7 cellular contexts compared by ENCODE assay signal in genomic region chr5:628351-629205, GRCh38. TPM values are rescaled to one million over a fixed set of nuclear protein-coding genes. Genes with fewer than 3 reads are reported as not detected.
A peak's percentile ranks its signal among the peaks of the same experiment; 100 is the strongest.
DNase-seq lines count a peak whose midpoint lies in the region; TF ChIP-seq lines count a peak whose summit lies in the region.
"Not testable (repeated sequence)": the region's sequence is repeated elsewhere in the genome, so short reads cannot be mapped to it uniquely, and the experiment has no call there.

No MANE protein-coding gene starts in this region.

- WGBS in endodermal cell (ENCODE audit: insufficient coverage in 1 of 2, insufficient read length in 1 of 2), 2 experiments = 85 to 91% methylated on average over 17 to 21 of the region's 21 CpGs
- no CpG with 5 or more reads among the region's 21 CpGs for WGBS in mesendoderm (ENCODE audit: extremely low coverage, insufficient coverage, low lambda C conversion rate)
- 76 to 86% (median 83%) methylated on average over 16 to 21 of the region's 21 CpGs for WGBS in spleen, 5 donors

- not testable (repeated sequence) for H3K79me1 ChIP-seq in mesendoderm (ENCODE audit: low read length)

- not testable (repeated sequence) for H3K4ac ChIP-seq in mesendoderm (ENCODE audit: low read depth, low read length)

- H2BK120ac ChIP-seq in mesendoderm (ENCODE audit: low read depth, low read length) = not testable (repeated sequence)

- H3K36me3 ChIP-seq in BE2C (peaks cover 19% of the 10 kb centered on the region), Karpas-422 (ENCODE audit: insufficient read depth, low read length) (peaks cover 20% of the 10 kb centered on the region), endodermal cell (ENCODE audit: control insufficient read depth, insufficient read depth, low read length) (peaks cover 25% of the 10 kb centered on the region), spleen (peaks cover 0 to 58% (median 19%) of the 10 kb centered on the region in 6 donors)
- not testable (repeated sequence) for H3K36me3 ChIP-seq in mesendoderm (ENCODE audit: control insufficient read depth, insufficient read depth, low read length)

- H2BK15ac ChIP-seq in mesendoderm (replicated peaks; ENCODE audit: low read depth) = not testable (repeated sequence)

- not testable (repeated sequence) for H3K56ac ChIP-seq in mesendoderm (ENCODE audit: low read length)

- H3K4me1 Mint-ChIP-seq in endodermal cell = not testable (repeated sequence)

- H3K4me2 ChIP-seq in Karpas-422 (ENCODE audit: low read depth, low read length, poor library complexity, severe bottlenecking) = peak overlapping the region; percentile 7
- H3K4me2 ChIP-seq in mesendoderm (ENCODE audit: low read length) = not testable (repeated sequence)

- not testable (repeated sequence) for H3K4me3 ChIP-seq in BE2C (ENCODE audit: low read depth, low read length); Karpas-422 (ENCODE audit: low read length); endodermal cell (ENCODE audit: low read length); mesendoderm (ENCODE audit: low read length); spleen

- peak; percentile 8 for DNase-seq in BE2C
- peak; percentile 82 for DNase-seq in Karpas-422
- peak; percentile 48 for DNase-seq in NCI-H2107 treated with DMSO at 0.1 percent for 48 hours (lab: John Stamatoyannopoulos, UW; ENCODE audit: unreplicated experiment)
- DNase-seq in activated CD8-positive, alpha-beta memory T cell treated with anti-CD3 and anti-CD28 coated beads, Interleukin-2, amount 50 U/mL, for 4 hours = peak; percentile 24
- DNase-seq in endodermal cell = not testable (repeated sequence)
- DNase-seq in mesendoderm = peak; percentile 3
- peak; percentile 46 for DNase-seq in spleen

- H2AFZ ChIP-seq in Karpas-422 (ENCODE audit: low read length) = not testable (repeated sequence)

- H3K9me3 ChIP-seq in BE2C; Karpas-422 (ENCODE audit: low read length); endodermal cell (ENCODE audit: control insufficient read depth, low read length); spleen: not testable (repeated sequence)

- H3K23ac ChIP-seq in mesendoderm (ENCODE audit: low read length) = not testable (repeated sequence)

- not testable (repeated sequence) for H4K20me1 ChIP-seq in Karpas-422 (ENCODE audit: insufficient read depth, low read depth, low read length)

- not testable (repeated sequence) for TF ChIP-seq CTCF in BE2C (IDR thresholded peaks at IDR 0.05; ENCODE audit: low read depth, low read length); endodermal cell (conservative IDR thresholded peaks at IDR 0.05); spleen (IDR thresholded peaks at IDR 0.05 in 8 of 11, conservative IDR thresholded peaks at IDR 0.05 in 3 of 11)

- H4K8ac ChIP-seq in mesendoderm (ENCODE audit: low read depth, low read length) = not testable (repeated sequence)

- not testable (repeated sequence) for H3K18ac ChIP-seq in mesendoderm (ENCODE audit: low read length)

- not testable (repeated sequence) for H3K27ac Mint-ChIP-seq in endodermal cell

- not testable (repeated sequence) for H2AK5ac ChIP-seq in mesendoderm (ENCODE audit: low read length)

- not testable (repeated sequence) for H3K27me3 ChIP-seq in BE2C; Karpas-422 (ENCODE audit: low read length); endodermal cell (ENCODE audit: control insufficient read depth, insufficient read depth, low read length, poor library complexity, severe bottlenecking); mesendoderm (ENCODE audit: insufficient read depth, low read length, poor library complexity); spleen (replicated peaks in 1 of 7)

- not testable (repeated sequence) for H3K4me1 ChIP-seq in BE2C; endodermal cell (ENCODE audit: control insufficient read depth, insufficient read depth, low read length); mesendoderm (ENCODE audit: control insufficient read depth, low read depth, low read length); spleen
- H3K4me1 ChIP-seq in Karpas-422 (ENCODE audit: low read length) = peaks cover 26% of the 10 kb centered on the region

- H3K9ac ChIP-seq in Karpas-422 (ENCODE audit: low read length); endodermal cell (ENCODE audit: extremely low read depth, low read length, poor library complexity, severe bottlenecking); mesendoderm (ENCODE audit: low read length): not testable (repeated sequence)

- H2BK5ac ChIP-seq in mesendoderm (ENCODE audit: low read length) = not testable (repeated sequence)

- H3K79me2 ChIP-seq in Karpas-422 (ENCODE audit: low read length) = peaks cover 20% of the 10 kb centered on the region
- H3K79me2 ChIP-seq in mesendoderm (ENCODE audit: control insufficient read depth, insufficient read depth, low read length) = not testable (repeated sequence)

- H3K4me3 Mint-ChIP-seq in endodermal cell = not testable (repeated sequence)

- H3K27ac ChIP-seq in Karpas-422 (ENCODE audit: low read length) (peak overlapping the region; percentile 71), endodermal cell (ENCODE audit: low read depth, low read length) (peak overlapping the region; percentile 44)
- H3K27ac ChIP-seq in mesendoderm (ENCODE audit: low read depth, low read length); spleen: not testable (repeated sequence)

- intact Hi-C loops in spleen (cut with DNase I; ENCODE audit: low total_unique reads) = not testable (repeated sequence)

- H3K36me3 Mint-ChIP-seq in endodermal cell (ENCODE audit: low read depth) = peaks cover 32% of the 10 kb centered on the region

- H4K5ac ChIP-seq in mesendoderm (ENCODE audit: low read length) = not testable (repeated sequence)

- H3K9me3 Mint-ChIP-seq in endodermal cell = not testable (repeated sequence)

- not testable (repeated sequence) for TF ChIP-seq POLR2A in spleen (IDR thresholded peaks at IDR 0.05)

- not testable (repeated sequence) for H3K27me3 Mint-ChIP-seq in endodermal cell (ENCODE audit: insufficient read depth)

- H3K9me2 ChIP-seq in Karpas-422 (replicated peaks; ENCODE audit: insufficient read depth, low read length) = not testable (repeated sequence)

RNA-seq across cellular contexts. Expression of gene CEP72, which starts 16.4 kb away (rescaled TPM):
- 5.6 TPM for polyA plus RNA-seq in BE2C (2012; ENCODE audit: insufficient read depth, insufficient read length, low read depth)
- total RNA-seq in Karpas-422 (2014; rRNA removed; shearing (Covaris generic); ENCODE audit: low replicate concordance) = 14.6 and 22.8 TPM in 2 replicates
- total RNA-seq in endodermal cell = 10 to 100 TPM; 35.6 to 36.5 TPM
- polyA plus RNA-seq in endodermal cell (2013, experiment 1 of 2) = 16.6 TPM
- polyA plus RNA-seq in endodermal cell (2013, experiment 2 of 2) = 18.2 TPM
- 3.7 TPM for polyA plus RNA-seq in mesendoderm (2013, experiment 1 of 2)
- 3.9 TPM for polyA plus RNA-seq in mesendoderm (2013, experiment 2 of 2)
- 10 to 100 TPM in 4 of 7 donors, 1 to 10 TPM in 3; 8.5 to 13.1 (median 10.4) TPM for total RNA-seq in spleen
- 1 to 10 TPM; 2.1 to 4.5 (median 2.9) TPM for polyA plus RNA-seq in spleen
